In the genomic region with DNA sequence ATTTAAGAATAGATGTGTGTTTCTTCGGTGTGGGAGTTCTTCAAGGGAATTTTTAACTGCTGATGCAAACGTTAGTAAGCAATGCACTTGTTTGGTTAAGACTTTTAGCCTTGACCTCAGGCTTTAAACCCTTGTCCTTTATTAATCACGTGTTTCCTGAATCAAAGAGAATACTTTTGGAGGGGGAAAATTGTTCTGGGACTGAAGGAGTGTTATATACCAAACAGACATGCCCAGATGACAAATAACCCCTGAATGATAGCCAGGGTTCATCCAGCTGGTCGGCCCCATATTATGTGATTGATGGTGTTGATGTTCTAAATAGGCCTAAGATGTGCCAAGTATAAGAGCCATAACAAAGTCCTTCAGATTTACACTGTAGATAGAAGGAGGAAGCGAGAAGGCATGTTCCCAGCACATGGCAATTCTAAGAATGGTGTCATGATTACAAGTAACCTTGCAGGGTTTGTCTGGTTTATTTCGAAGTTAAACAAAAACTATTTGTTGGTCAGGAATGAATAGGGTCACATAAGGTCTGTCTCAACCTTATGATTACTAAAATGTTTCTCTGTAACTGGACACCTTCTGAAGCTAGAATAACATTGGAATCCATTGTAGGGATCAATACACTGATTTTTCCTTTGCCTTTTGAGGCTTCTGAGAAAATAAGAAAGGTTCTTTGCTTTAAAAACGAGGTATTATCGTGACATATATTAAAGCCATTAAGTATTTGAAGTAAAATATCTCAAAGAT, we compare ENCODE assay signal across 1 cellular context.
TF ChIP-seq lines count a peak whose summit lies in the region.

No MANE protein-coding gene starts in this region.

TF ChIP-seq in HepG2, 621 proteins besides CTCF, POLR2A, EP300 and RAD21 (continued from another document):
- TF ChIP-seq, protein P1, sequence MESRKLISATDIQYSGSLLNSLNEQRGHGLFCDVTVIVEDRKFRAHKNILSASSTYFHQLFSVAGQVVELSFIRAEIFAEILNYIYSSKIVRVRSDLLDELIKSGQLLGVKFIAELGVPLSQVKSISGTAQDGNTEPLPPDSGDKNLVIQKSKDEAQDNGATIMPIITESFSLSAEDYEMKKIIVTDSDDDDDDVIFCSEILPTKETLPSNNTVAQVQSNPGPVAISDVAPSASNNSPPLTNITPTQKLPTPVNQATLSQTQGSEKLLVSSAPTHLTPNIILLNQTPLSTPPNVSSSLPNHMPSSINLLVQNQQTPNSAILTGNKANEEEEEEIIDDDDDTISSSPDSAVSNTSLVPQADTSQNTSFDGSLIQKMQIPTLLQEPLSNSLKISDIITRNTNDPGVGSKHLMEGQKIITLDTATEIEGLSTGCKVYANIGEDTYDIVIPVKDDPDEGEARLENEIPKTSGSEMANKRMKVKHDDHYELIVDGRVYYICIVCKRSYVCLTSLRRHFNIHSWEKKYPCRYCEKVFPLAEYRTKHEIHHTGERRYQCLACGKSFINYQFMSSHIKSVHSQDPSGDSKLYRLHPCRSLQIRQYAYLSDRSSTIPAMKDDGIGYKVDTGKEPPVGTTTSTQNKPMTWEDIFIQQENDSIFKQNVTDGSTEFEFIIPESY (CRISPR knock-in tag; IDR thresholded peaks at IDR 0.05) = no peak
- TF ChIP-seq, protein P2, sequence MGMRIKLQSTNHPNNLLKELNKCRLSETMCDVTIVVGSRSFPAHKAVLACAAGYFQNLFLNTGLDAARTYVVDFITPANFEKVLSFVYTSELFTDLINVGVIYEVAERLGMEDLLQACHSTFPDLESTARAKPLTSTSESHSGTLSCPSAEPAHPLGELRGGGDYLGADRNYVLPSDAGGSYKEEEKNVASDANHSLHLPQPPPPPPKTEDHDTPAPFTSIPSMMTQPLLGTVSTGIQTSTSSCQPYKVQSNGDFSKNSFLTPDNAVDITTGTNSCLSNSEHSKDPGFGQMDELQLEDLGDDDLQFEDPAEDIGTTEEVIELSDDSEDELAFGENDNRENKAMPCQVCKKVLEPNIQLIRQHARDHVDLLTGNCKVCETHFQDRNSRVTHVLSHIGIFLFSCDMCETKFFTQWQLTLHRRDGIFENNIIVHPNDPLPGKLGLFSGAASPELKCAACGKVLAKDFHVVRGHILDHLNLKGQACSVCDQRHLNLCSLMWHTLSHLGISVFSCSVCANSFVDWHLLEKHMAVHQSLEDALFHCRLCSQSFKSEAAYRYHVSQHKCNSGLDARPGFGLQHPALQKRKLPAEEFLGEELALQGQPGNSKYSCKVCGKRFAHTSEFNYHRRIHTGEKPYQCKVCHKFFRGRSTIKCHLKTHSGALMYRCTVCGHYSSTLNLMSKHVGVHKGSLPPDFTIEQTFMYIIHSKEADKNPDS (CRISPR knock-in tag; IDR thresholded peaks at IDR 0.05) = no peak
- TF ChIP-seq ZNF331 (CRISPR knock-in tag; IDR thresholded peaks at IDR 0.05) = peak; percentile 48; the same call in 1 of the 2 replicates
- no peak for TF ChIP-seq ZNF563 (CRISPR knock-in tag; IDR thresholded peaks at IDR 0.05)
- peak; percentile 50; the same call in 1 of the 2 replicates for TF ChIP-seq FOXO1 (CRISPR knock-in tag; IDR thresholded peaks at IDR 0.05)
- TF ChIP-seq, protein P3, sequence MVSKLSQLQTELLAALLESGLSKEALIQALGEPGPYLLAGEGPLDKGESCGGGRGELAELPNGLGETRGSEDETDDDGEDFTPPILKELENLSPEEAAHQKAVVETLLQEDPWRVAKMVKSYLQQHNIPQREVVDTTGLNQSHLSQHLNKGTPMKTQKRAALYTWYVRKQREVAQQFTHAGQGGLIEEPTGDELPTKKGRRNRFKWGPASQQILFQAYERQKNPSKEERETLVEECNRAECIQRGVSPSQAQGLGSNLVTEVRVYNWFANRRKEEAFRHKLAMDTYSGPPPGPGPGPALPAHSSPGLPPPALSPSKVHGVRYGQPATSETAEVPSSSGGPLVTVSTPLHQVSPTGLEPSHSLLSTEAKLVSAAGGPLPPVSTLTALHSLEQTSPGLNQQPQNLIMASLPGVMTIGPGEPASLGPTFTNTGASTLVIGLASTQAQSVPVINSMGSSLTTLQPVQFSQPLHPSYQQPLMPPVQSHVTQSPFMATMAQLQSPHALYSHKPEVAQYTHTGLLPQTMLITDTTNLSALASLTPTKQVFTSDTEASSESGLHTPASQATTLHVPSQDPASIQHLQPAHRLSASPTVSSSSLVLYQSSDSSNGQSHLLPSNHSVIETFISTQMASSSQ (IDR thresholded peaks at IDR 0.05; ENCODE audit: low read depth) = no peak
- TF ChIP-seq, protein P3 (CRISPR knock-in tag; IDR thresholded peaks at IDR 0.05; ENCODE audit: borderline replicate concordance) = peak; percentile 45; the same call in 1 of the 2 replicates
- TF ChIP-seq YY1 (IDR thresholded peaks at IDR 0.05; ENCODE audit: insufficient read depth, insufficient replicate concordance, low read depth, low read length) = no peak
- no peak for TF ChIP-seq IRX3 (CRISPR knock-in tag; IDR thresholded peaks at IDR 0.05; ENCODE audit: borderline replicate concordance, low read depth)
- TF ChIP-seq, protein P4, sequence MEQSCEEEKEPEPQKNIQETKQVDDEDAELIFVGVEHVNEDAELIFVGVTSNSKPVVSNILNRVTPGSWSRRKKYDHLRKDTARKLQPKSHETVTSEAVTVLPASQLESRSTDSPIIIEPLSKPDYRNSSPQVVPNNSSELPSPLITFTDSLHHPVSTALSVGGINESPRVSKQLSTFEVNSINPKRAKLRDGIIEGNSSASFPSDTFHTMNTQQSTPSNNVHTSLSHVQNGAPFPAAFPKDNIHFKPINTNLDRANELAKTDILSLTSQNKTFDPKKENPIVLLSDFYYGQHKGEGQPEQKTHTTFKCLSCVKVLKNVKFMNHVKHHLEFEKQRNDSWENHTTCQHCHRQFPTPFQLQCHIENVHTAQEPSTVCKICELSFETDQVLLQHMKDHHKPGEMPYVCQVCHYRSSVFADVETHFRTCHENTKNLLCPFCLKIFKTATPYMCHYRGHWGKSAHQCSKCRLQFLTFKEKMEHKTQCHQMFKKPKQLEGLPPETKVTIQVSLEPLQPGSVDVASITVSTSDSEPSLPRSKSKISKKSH (CRISPR knock-in tag; IDR thresholded peaks at IDR 0.05; ENCODE audit: borderline replicate concordance) = no peak
- peak; percentile 83 for TF ChIP-seq NR2C2 (CRISPR knock-in tag; IDR thresholded peaks at IDR 0.05; ENCODE audit: borderline replicate concordance)
- TF ChIP-seq ZNF253 (CRISPR knock-in tag; IDR thresholded peaks at IDR 0.05; ENCODE audit: borderline replicate concordance) = no peak
- TF ChIP-seq TBX3 (IDR thresholded peaks at IDR 0.05; ENCODE audit: borderline replicate concordance) = peak; percentile 56; the same call in 1 of the 2 replicates
- TF ChIP-seq ZFP36 (IDR thresholded peaks at IDR 0.05; ENCODE audit: borderline replicate concordance, low read depth, low read length, partially characterized antibody) = no peak
- TF ChIP-seq, protein P5, sequence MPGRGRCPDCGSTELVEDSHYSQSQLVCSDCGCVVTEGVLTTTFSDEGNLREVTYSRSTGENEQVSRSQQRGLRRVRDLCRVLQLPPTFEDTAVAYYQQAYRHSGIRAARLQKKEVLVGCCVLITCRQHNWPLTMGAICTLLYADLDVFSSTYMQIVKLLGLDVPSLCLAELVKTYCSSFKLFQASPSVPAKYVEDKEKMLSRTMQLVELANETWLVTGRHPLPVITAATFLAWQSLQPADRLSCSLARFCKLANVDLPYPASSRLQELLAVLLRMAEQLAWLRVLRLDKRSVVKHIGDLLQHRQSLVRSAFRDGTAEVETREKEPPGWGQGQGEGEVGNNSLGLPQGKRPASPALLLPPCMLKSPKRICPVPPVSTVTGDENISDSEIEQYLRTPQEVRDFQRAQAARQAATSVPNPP (CRISPR knock-in tag; IDR thresholded peaks at IDR 0.05) = no peak
- TF ChIP-seq, protein P6, sequence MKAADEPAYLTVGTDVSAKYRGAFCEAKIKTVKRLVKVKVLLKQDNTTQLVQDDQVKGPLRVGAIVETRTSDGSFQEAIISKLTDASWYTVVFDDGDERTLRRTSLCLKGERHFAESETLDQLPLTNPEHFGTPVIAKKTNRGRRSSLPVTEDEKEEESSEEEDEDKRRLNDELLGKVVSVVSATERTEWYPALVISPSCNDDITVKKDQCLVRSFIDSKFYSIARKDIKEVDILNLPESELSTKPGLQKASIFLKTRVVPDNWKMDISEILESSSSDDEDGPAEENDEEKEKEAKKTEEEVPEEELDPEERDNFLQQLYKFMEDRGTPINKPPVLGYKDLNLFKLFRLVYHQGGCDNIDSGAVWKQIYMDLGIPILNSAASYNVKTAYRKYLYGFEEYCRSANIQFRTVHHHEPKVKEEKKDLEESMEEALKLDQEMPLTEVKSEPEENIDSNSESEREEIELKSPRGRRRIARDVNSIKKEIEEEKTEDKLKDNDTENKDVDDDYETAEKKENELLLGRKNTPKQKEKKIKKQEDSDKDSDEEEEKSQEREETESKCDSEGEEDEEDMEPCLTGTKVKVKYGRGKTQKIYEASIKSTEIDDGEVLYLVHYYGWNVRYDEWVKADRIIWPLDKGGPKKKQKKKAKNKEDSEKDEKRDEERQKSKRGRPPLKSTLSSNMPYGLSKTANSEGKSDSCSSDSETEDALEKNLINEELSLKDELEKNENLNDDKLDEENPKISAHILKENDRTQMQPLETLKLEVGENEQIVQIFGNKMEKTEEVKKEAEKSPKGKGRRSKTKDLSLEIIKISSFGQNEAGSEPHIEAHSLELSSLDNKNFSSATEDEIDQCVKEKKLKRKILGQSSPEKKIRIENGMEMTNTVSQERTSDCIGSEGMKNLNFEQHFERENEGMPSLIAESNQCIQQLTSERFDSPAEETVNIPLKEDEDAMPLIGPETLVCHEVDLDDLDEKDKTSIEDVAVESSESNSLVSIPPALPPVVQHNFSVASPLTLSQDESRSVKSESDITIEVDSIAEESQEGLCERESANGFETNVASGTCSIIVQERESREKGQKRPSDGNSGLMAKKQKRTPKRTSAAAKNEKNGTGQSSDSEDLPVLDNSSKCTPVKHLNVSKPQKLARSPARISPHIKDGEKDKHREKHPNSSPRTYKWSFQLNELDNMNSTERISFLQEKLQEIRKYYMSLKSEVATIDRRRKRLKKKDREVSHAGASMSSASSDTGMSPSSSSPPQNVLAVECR (CRISPR knock-in tag; IDR thresholded peaks at IDR 0.05; ENCODE audit: borderline replicate concordance) = no peak
- TF ChIP-seq PAX8 (CRISPR knock-in tag; IDR thresholded peaks at IDR 0.05; ENCODE audit: borderline replicate concordance) = no peak
- TF ChIP-seq ZMYM3 (CRISPR knock-in tag; IDR thresholded peaks at IDR 0.05) = no peak
- TF ChIP-seq, protein P7, sequence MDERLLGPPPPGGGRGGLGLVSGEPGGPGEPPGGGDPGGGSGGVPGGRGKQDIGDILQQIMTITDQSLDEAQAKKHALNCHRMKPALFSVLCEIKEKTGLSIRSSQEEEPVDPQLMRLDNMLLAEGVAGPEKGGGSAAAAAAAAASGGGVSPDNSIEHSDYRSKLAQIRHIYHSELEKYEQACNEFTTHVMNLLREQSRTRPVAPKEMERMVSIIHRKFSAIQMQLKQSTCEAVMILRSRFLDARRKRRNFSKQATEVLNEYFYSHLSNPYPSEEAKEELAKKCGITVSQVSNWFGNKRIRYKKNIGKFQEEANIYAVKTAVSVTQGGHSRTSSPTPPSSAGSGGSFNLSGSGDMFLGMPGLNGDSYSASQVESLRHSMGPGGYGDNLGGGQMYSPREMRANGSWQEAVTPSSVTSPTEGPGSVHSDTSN (CRISPR knock-in tag; IDR thresholded peaks at IDR 0.05) = no peak
- TF ChIP-seq FOXA1 (IDR thresholded peaks at IDR 0.05) = no peak
- TF ChIP-seq FOXA1 (CRISPR knock-in tag; IDR thresholded peaks at IDR 0.05) = peak; percentile 78
- TF ChIP-seq, protein P8, sequence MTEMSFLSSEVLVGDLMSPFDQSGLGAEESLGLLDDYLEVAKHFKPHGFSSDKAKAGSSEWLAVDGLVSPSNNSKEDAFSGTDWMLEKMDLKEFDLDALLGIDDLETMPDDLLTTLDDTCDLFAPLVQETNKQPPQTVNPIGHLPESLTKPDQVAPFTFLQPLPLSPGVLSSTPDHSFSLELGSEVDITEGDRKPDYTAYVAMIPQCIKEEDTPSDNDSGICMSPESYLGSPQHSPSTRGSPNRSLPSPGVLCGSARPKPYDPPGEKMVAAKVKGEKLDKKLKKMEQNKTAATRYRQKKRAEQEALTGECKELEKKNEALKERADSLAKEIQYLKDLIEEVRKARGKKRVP (CRISPR knock-in tag; IDR thresholded peaks at IDR 0.05) = peak in 1 of 2 experiments; percentile 98; a peak in 2 of 4 replicates
- TF ChIP-seq ZNF598 (CRISPR knock-in tag; IDR thresholded peaks at IDR 0.05; ENCODE audit: borderline replicate concordance) = no peak
